11 cellular contexts compared by ENCODE assay signal in genomic region chr11:69654660-69655478, GRCh38. TPM values are rescaled to one million over a fixed set of nuclear protein-coding genes. Genes with fewer than 3 reads are reported as not detected.
DNase-seq lines count a peak whose midpoint lies in the region; ATAC-seq, FAIRE-seq and TF ChIP-seq lines count a peak whose summit lies in the region.
"Had no signal": no experiment of that assay in that cellular context is flagged by ENCODE, and none has a peak within 500 bp of the region (broad histone marks: within the 10 kb centered on the region; RNA-seq: fewer than 3 reads in every experiment).

No MANE protein-coding gene starts in this region.

- TF ChIP-seq CTCF in endothelial cell of umbilical vein (IDR thresholded peaks at IDR 0.05; ENCODE audit: extremely low read depth in 1 of 2, insufficient read depth in 1 of 2, low read depth in 1 of 2, low read length in 2 of 2): no peak
- no peak for TF ChIP-seq CTCF in osteocyte (IDR thresholded peaks at IDR 0.05)

- H3K27ac Mint-ChIP-seq in osteocyte (ENCODE audit: unreplicated experiment): no peak overlapping the region

- dilution Hi-C loops in endothelial cell of umbilical vein (cut with MboI; ENCODE audit: extremely low pct_ligation_motif_present, low sequenced_read_pairs): loop anchor here (25.0 kb wide), 1 partner anchor 543 kb away; no protein-coding TSS in a partner anchor

- peaks cover 19% of the 10 kb centered on the region for H3K36me3 Mint-ChIP-seq in osteocyte (ENCODE audit: unreplicated experiment)

- no peak overlapping the region for H3K4me3 Mint-ChIP-seq in osteocyte (ENCODE audit: unreplicated experiment)

- no peak overlapping the region for H3K4me2 ChIP-seq in endothelial cell of umbilical vein (ENCODE audit: insufficient read depth, low read length)

- no peaks in the 10 kb centered on the region for H3K9me3 ChIP-seq in endothelial cell of umbilical vein (replicated peaks; ENCODE audit: control insufficient read depth, insufficient read depth, low read length)

- H2AFZ ChIP-seq in endothelial cell of umbilical vein (ENCODE audit: low read depth, low read length): no peak overlapping the region

- CTCF ChIA-PET in endothelial cell of umbilical vein (lab: Charles Lee): interaction anchor here (1.1 to 6.1 kb wide), 2 partner anchors 15 to 553 kb away, joined by 3 to 47 read pairs; no protein-coding TSS in a partner anchor

- H4K20me1 ChIP-seq in endothelial cell of umbilical vein (replicated peaks; ENCODE audit: control insufficient read depth, extremely low read depth, insufficient read depth, low read length): no peaks in the 10 kb centered on the region

- H3K4me3 ChIP-seq in endothelial cell of umbilical vein (replicated peaks in 1 of 3; ENCODE audit: insufficient read depth in 1 of 3, low read depth in 1 of 3, low read length in 3 of 3): no peak overlapping the region

- H3K79me2 ChIP-seq in endothelial cell of umbilical vein (ENCODE audit: control insufficient read depth, insufficient read depth, low read length): peaks cover 5% of the 10 kb centered on the region

- no peak overlapping the region for H3K27ac ChIP-seq in endothelial cell of umbilical vein (ENCODE audit: insufficient read depth, low read depth, low read length)

- intact Hi-C loops in endothelial cell of umbilical vein (cut with micrococcal nuclease): loop anchor here (5.0 kb wide), 1 partner anchor 553 kb away; no protein-coding TSS in a partner anchor

- H3K4me1 ChIP-seq in endothelial cell of umbilical vein (ENCODE audit: control insufficient read depth, extremely low read depth, insufficient read depth, low read length): peaks cover 3% of the 10 kb centered on the region

- peaks cover 13 to 18% of the 10 kb centered on the region in 2 experiments for H3K36me3 ChIP-seq in endothelial cell of umbilical vein (ENCODE audit: control insufficient read depth in 2 of 2, extremely low read depth in 1 of 2, insufficient read depth in 2 of 2, low read length in 2 of 2)

- no peaks in the 10 kb centered on the region for H3K4me1 Mint-ChIP-seq in osteocyte (ENCODE audit: unreplicated experiment)

- no peak overlapping the region for H3K9ac ChIP-seq in endothelial cell of umbilical vein (replicated peaks; ENCODE audit: extremely low read depth, insufficient read depth, low read length)

- BruUV-seq in endothelial cell of umbilical vein (replicated peaks; lab: Mats Ljungman, UMichigan): no TSS peak

- no peaks in the 10 kb centered on the region for H3K9me3 Mint-ChIP-seq in osteocyte (ENCODE audit: unreplicated experiment)

- POLR2A ChIA-PET in endothelial cell of umbilical vein (lab: Charles Lee): no interaction called here

- FAIRE-seq in endothelial cell of umbilical vein (lab: Jason Lieb, UNC): no peak
- FAIRE-seq: frontal cortex had no signal

- TF ChIP-seq POLR2A in endothelial cell of umbilical vein (IDR thresholded peaks at IDR 0.05; ENCODE audit: low read depth, low read length): peak; percentile 65

- no peaks in the 10 kb centered on the region for H3K27me3 Mint-ChIP-seq in osteocyte (ENCODE audit: unreplicated experiment)

- H3K27me3 ChIP-seq in endothelial cell of umbilical vein (ENCODE audit: control insufficient read depth in 2 of 2, insufficient read depth in 2 of 2, low read length in 2 of 2): no peaks in the 10 kb centered on the region

- no peaks in the 10 kb centered on the region for H3K9me1 ChIP-seq in endothelial cell of umbilical vein (replicated peaks; ENCODE audit: control insufficient read depth, extremely low read depth, insufficient read depth, low read length)

- ATAC-seq in HG03025 (IDR thresholded peaks at IDR 0.05; ENCODE audit: low FRiP score, unreplicated experiment): no peak

- peak; percentile 59 for DNase-seq in SIG-M5 treated with dmso at 0.1 percent for 504 hours (lab: John Stamatoyannopoulos, UW; ENCODE audit: unreplicated experiment)
- DNase-seq in SIG-M5 (lab: John Stamatoyannopoulos, UW): no peak
- DNase-seq in NCI-H526 (lab: John Stamatoyannopoulos, UW): peak; percentile 52 to 66
- DNase-seq in endothelial cell of umbilical vein (ENCODE audit: low read depth, low spot score): no peak
- peak; percentile 23 for DNase-seq in renal cortical epithelial cell (ENCODE audit: low read depth)
- no peak for DNase-seq in stimulated activated naive CD4-positive, alpha-beta T cell treated with Interleukin-2 at 50 U/mL for 16 hours (lab: John Stamatoyannopoulos, UW)
- DNase-seq in osteocyte (ENCODE audit: extremely low spot score, unreplicated experiment): no peak
- DNase-seq: activated CD4-positive, alpha-beta T cell treated with anti-CD3 and anti-CD28 coated beads for 48 hours; GOT3 had no signal

TF ChIP-seq in endothelial cell of umbilical vein, 7 proteins besides CTCF, POLR2A, EP300 and RAD21:
- no peak for TF ChIP-seq FOS (IDR thresholded peaks at IDR 0.05; ENCODE audit: borderline replicate concordance, insufficient read depth, low read length)
- TF ChIP-seq EZH2 (IDR thresholded peaks at IDR 0.05; ENCODE audit: borderline replicate concordance, low read depth, low read length, severe bottlenecking): no peak
- no peak for TF ChIP-seq MYC (IDR thresholded peaks at IDR 0.05; ENCODE audit: low read depth, low read length)
- peak; percentile 76 for TF ChIP-seq POLR2AphosphoS5 (IDR thresholded peaks at IDR 0.05; ENCODE audit: insufficient read depth, low read depth, low read length)
- no peak for TF ChIP-seq MAX (IDR thresholded peaks at IDR 0.05; ENCODE audit: insufficient read depth, insufficient read length)
- TF ChIP-seq JUN (IDR thresholded peaks at IDR 0.05; ENCODE audit: borderline replicate concordance, insufficient read depth, insufficient read length, low read depth): no peak
- TF ChIP-seq GATA2 (IDR thresholded peaks at IDR 0.05; ENCODE audit: insufficient read depth, insufficient read length, low read depth, low read length): no peak

RNA-seq across cellular contexts. Expression of gene CCND1, which starts 13.9 kb away (rescaled TPM):
- total RNA-seq in endothelial cell of umbilical vein (336 and 370 TPM in 2 replicates), renal cortical epithelial cell (225 and 668 TPM in 2 replicates), osteocyte (180 and 183 TPM in 2 replicates)
- polyA plus RNA-seq in endothelial cell of umbilical vein: 98.7 and 113 TPM in 2 replicates
- 120 and 122 TPM in 2 replicates for polyA plus RNA-seq in endothelial cell of umbilical vein (2011; cell fraction: cytosol; rRNA removed)
- 102 and 108 TPM in 2 replicates for polyA plus RNA-seq in endothelial cell of umbilical vein (2011; cell fraction: nucleus; rRNA removed)
- polyA plus RNA-seq in endothelial cell of umbilical vein (2012): 207 and 276 TPM in 2 replicates
- polyA minus RNA-seq in endothelial cell of umbilical vein: 128 and 155 TPM in 2 replicates
- polyA minus RNA-seq in endothelial cell of umbilical vein (2011; cell fraction: cytosol; rRNA and poly(A)+ RNA removed): 24.0 TPM
- 63.3 and 131 TPM in 2 replicates for polyA minus RNA-seq in endothelial cell of umbilical vein (2011; cell fraction: nucleus; rRNA and poly(A)+ RNA removed)

RNA-seq across cellular contexts. Expression of gene LTO1, which starts 20.3 kb away (rescaled TPM):
- total RNA-seq in endothelial cell of umbilical vein (27.3 and 30.9 TPM in 2 replicates), renal cortical epithelial cell (11.5 and 17.1 TPM in 2 replicates), osteocyte (18.9 and 21.4 TPM in 2 replicates)
- 22.1 and 26.8 TPM in 2 replicates for polyA plus RNA-seq in endothelial cell of umbilical vein
- 19.8 and 23.3 TPM in 2 replicates for polyA plus RNA-seq in endothelial cell of umbilical vein (2011; cell fraction: cytosol; rRNA removed)
- polyA plus RNA-seq in endothelial cell of umbilical vein (2011; cell fraction: nucleus; rRNA removed): 47.9 and 48.3 TPM in 2 replicates
- polyA plus RNA-seq in endothelial cell of umbilical vein (2012): 19.3 and 22.6 TPM in 2 replicates
- 17.2 and 22.0 TPM in 2 replicates for polyA minus RNA-seq in endothelial cell of umbilical vein
- polyA minus RNA-seq in endothelial cell of umbilical vein (2011; cell fraction: cytosol; rRNA and poly(A)+ RNA removed): 12.4 TPM
- 25.4 and 26.6 TPM in 2 replicates for polyA minus RNA-seq in endothelial cell of umbilical vein (2011; cell fraction: nucleus; rRNA and poly(A)+ RNA removed)

RNA-seq across cellular contexts. Expression of gene FGF19, which starts 49.0 kb away (rescaled TPM):
- total RNA-seq in endothelial cell of umbilical vein (not detected in 2 replicates), renal cortical epithelial cell (not detected in 2 replicates), osteocyte (0.13 TPM in 1 of 2 replicates, not detected in the other)
- polyA plus RNA-seq in endothelial cell of umbilical vein: 0.03 TPM in 1 of 2 replicates, not detected in the other
- polyA plus RNA-seq in endothelial cell of umbilical vein (2011; cell fraction: cytosol; rRNA removed): not detected in 2 replicates
- not detected in 2 replicates for polyA plus RNA-seq in endothelial cell of umbilical vein (2011; cell fraction: nucleus; rRNA removed)
- polyA plus RNA-seq in endothelial cell of umbilical vein (2012): not detected in 2 replicates
- not detected in 2 replicates for polyA minus RNA-seq in endothelial cell of umbilical vein
- polyA minus RNA-seq in endothelial cell of umbilical vein (2011; cell fraction: cytosol; rRNA and poly(A)+ RNA removed): 0.41 TPM
- polyA minus RNA-seq in endothelial cell of umbilical vein (2011; cell fraction: nucleus; rRNA and poly(A)+ RNA removed): not detected in 2 replicates
- total RNA-seq: frontal cortex had no signal

Comparison
In these comparisons a context has a peak if more than half of its experiments do, and no peak if none do; other contexts are left out.
1. DNase-seq: peak in SIG-M5 treated with dmso at 0.1 percent for 504 hours (single experiment), NCI-H526 (2 of 2) and renal cortical epithelial cell (single experiment); none in SIG-M5 (single experiment), endothelial cell of umbilical vein (single experiment), stimulated activated naive CD4-positive, alpha-beta T cell treated with Interleukin-2 at 50 U/mL for 16 hours (single experiment) and osteocyte (single experiment).